36 cellular contexts compared by ENCODE assay signal in the genomic region with DNA sequence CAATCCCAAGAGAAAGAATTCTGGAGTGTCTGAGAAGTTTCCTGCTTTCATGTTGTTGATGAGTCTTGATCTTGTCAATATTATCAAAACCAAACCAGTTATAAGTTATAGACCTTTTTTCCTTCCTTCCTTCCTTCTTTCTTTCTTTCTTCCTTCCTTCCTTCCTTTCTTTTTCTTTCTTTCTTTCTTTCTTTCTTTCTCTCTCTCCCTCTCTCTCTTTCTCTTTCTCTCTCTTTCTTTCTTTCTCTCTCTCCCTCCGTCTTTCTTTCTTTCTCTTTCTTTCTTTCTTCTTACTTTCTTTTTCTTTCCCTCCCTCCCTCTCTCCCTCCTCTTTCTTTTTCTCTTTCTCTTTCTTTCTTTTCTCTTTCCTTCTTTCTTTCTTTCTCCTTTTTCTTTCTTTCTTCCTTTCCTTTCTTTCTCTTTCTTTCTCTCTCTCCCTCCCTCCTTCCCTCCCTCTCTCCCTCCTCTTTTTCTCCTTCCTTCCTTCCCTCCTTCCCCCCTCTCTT. TPM values are rescaled to one million over a fixed set of nuclear protein-coding genes. Genes with fewer than 3 reads are reported as not detected.
"Had no signal": no experiment of that assay in that cellular context is flagged by ENCODE, and none has a peak within 500 bp of the region (broad histone marks: within the 10 kb centered on the region; RNA-seq: fewer than 3 reads in every experiment).

A gene (minus strand): TSS at position 51 of the 506 bp plus-strand sequence. CDS start 0 bp downstream, at position 51.

- DNase-seq: effector CD8-positive, alpha-beta T cell; endodermal cell; foreskin keratinocyte; heart left ventricle; kidney; midbrain; naive thymus-derived CD4-positive, alpha-beta T cell; stimulated activated CD4-positive, alpha-beta T cell treated with anti-CD3 and anti-CD28 coated beads, Interleukin-12 subunit alpha, Interleukin-12 subunit beta, amount 100 ng/mL, for 4 hours; stimulated activated CD4-positive, alpha-beta T cell treated with anti-CD3 and anti-CD28 coated beads, Interleukin-1b, Interleukin-23, amount 100 ng/mL, for 48 hours; stimulated activated CD4-positive, alpha-beta T cell treated with anti-CD3 and anti-CD28 coated beads, Interleukin-4, amount 100 ng/mL, for 1 hour; stimulated activated CD8-positive, alpha-beta memory T cell treated with anti-CD3 and anti-CD28 coated beads, Interleukin-4, amount 100 ng/mL, for 48 hours; stimulated activated naive CD4-positive, alpha-beta T cell; substantia nigra; testis; tibial artery had no signal

- FAIRE-seq: colon, endothelial cell of umbilical vein, kidney had no signal

- H3K27me3 ChIP-seq: foreskin keratinocyte, hepatocyte, neural progenitor cell, right atrium auricular region, testis had no signal

- H3K4me3 Mint-ChIP-seq: endodermal cell; memory B cell; naive thymus-derived CD4-positive, alpha-beta T cell; nephron; neural progenitor cell; type B pancreatic cell had no signal

- H3K36me3 Mint-ChIP-seq: neural progenitor cell, type B pancreatic cell had no signal

- H3K36me3 ChIP-seq: esophagus muscularis mucosa, gastroesophageal sphincter, heart left ventricle, neural progenitor cell, prostate gland, right atrium auricular region, tibial artery had no signal

- H3K9ac ChIP-seq: neural progenitor cell had no signal

- H3K4me2 ChIP-seq: hepatocyte, neural progenitor cell, smooth muscle cell had no signal

- ATAC-seq: foreskin keratinocyte; gastroesophageal sphincter; heart left ventricle; left lobe of liver; naive thymus-derived CD4-positive, alpha-beta T cell; sciatic nerve had no signal

- H3K27ac ChIP-seq: esophagus muscularis mucosa, foreskin keratinocyte, gastroesophageal sphincter, heart left ventricle, hepatocyte, neural progenitor cell, prostate gland, right atrium auricular region, testis, tibial artery had no signal

- H3K79me2 ChIP-seq: hepatocyte had no signal

- H2AFZ ChIP-seq: hepatocyte, neural progenitor cell had no signal

- H3K9me3 Mint-ChIP-seq: type B pancreatic cell had no signal

- H3K27me3 Mint-ChIP-seq: type B pancreatic cell had no signal

- H3K9me3 ChIP-seq: esophagus muscularis mucosa, gastroesophageal sphincter, heart left ventricle, prostate gland, right atrium auricular region, testis, tibial artery had no signal

- H3K4me3 ChIP-seq: esophagus muscularis mucosa, gastroesophageal sphincter, heart left ventricle, hepatocyte, lung, neural progenitor cell, prostate gland, right atrium auricular region, smooth muscle cell, testis, tibial artery had no signal

- H3K4me1 ChIP-seq: esophagus muscularis mucosa, foreskin keratinocyte, gastroesophageal sphincter, heart left ventricle, neural progenitor cell, prostate gland, right atrium auricular region, testis, tibial artery had no signal

- H3K4me1 Mint-ChIP-seq: endodermal cell, nephron, neural progenitor cell had no signal

- H3K27ac Mint-ChIP-seq: endodermal cell; memory B cell; naive thymus-derived CD4-positive, alpha-beta T cell; nephron; neural progenitor cell had no signal

RNA-seq across cellular contexts. Expression of the gene that starts here (rescaled TPM):
- total RNA-seq: endodermal cell; endothelial cell of umbilical vein; epithelial cell of proximal tubule; esophagus muscularis mucosa; fibroblast of lung; foreskin keratinocyte; gastroesophageal sphincter; heart left ventricle; hepatocyte; kidney; left lobe of liver; liver; lung; mucosa of gallbladder; naive thymus-derived CD4-positive, alpha-beta T cell; osteocyte; prostate gland; right atrium auricular region; sciatic nerve; smooth muscle cell; testis; urinary bladder had no signal
- polyA plus RNA-seq: endothelial cell of umbilical vein; fibroblast of lung; foreskin keratinocyte; heart left ventricle; hepatocyte; liver; lung; naive thymus-derived CD4-positive, alpha-beta T cell; smooth muscle cell; urinary bladder had no signal
